ENCODE assay signal across 16 cellular contexts in genomic region chr2:1518501-1518821, GRCh38.
DNase-seq lines count a peak whose midpoint lies in the region; ATAC-seq and TF ChIP-seq lines count a peak whose summit lies in the region.
"Had no signal": no experiment of that assay in that cellular context is flagged by ENCODE, and none has a peak within 500 bp of the region (broad histone marks: within the 10 kb centered on the region; RNA-seq: fewer than 3 reads in every experiment).

No MANE protein-coding gene starts in this region.

- no peak overlapping the region for H3K4me3 Mint-ChIP-seq in activated CD4-positive, alpha-beta T cell treated with anti-CD3 and anti-CD28 coated beads, Interleukin-2, amount 10 ng/mL, durations not matched to agents 24 days and 14 days
- H3K4me3 Mint-ChIP-seq: activated B cell treated with CpG ODN at 0.5 μM for 24 hours, brain, neural crest cell had no signal

- H3K4me1 Mint-ChIP-seq in activated CD4-positive, alpha-beta T cell treated with anti-CD3 and anti-CD28 coated beads, Interleukin-2, amount 10 ng/mL, durations not matched to agents 24 days and 14 days, result peaks cover 22% of the 10 kb centered on the region
- H3K4me1 Mint-ChIP-seq: brain, neural crest cell had no signal

- no peak for DNase-seq in activated CD4-positive, alpha-beta T cell treated with anti-CD3 and anti-CD28 coated beads, Interleukin-2, amount 10 ng/mL, durations not matched to agents 24 days and 14 days
- no peak for DNase-seq in activated CD4-positive, alpha-beta T cell treated with anti-CD3 and anti-CD28 coated beads, Interleukin-2, amount 50 U/mL, for 48 hours
- peak; percentile 48 for DNase-seq in RPMI8226
- DNase-seq in choroid plexus epithelial cell (ENCODE audit: low read depth), result peak; percentile 11
- DNase-seq in GM19238 (ENCODE audit: insufficient read length, low spot score), result no peak
- no peak for DNase-seq in activated effector memory CD4-positive, alpha-beta T cell treated with anti-CD3 and anti-CD28 coated beads, Interleukin-2, amount 50 U/mL, for 16 hours
- DNase-seq: activated B cell treated with CpG ODN at 0.5 μM for 24 hours; dermis blood vessel endothelial cell; NCI-H1417; stimulated activated CD4-positive, alpha-beta T cell treated with anti-CD3 and anti-CD28 coated beads, Interleukin-15, amount 100 ng/mL, for 24 hours had no signal

- 0 out of 22 replicates have a peak overlapping the region, but pooled peaks of 1 of the 11 experiments have one; percentile 3 for H3K9ac ChIP-seq in BLaER1 treated with 17β-estradiol and CSF1 and Interleukin-3, amounts not matched to agents 10 nM and 100 nM

- no peaks in the 10 kb centered on the region for H3K27me3 Mint-ChIP-seq in activated CD4-positive, alpha-beta T cell treated with anti-CD3 and anti-CD28 coated beads, Interleukin-2, amount 10 ng/mL, durations not matched to agents 24 days and 14 days
- H3K27me3 Mint-ChIP-seq: activated B cell treated with CpG ODN at 0.5 μM for 24 hours had no signal

- no peak for ATAC-seq in GM19035 (IDR thresholded peaks at IDR 0.05; ENCODE audit: unreplicated experiment)

- no peaks in the 10 kb centered on the region for H3K9me3 Mint-ChIP-seq in activated CD4-positive, alpha-beta T cell treated with anti-CD3 and anti-CD28 coated beads, Interleukin-2, amount 10 ng/mL, durations not matched to agents 24 days and 14 days
- H3K9me3 Mint-ChIP-seq: activated B cell treated with CpG ODN at 0.5 μM for 24 hours, brain, neural crest cell had no signal

- H3K4me1 ChIP-seq in BLaER1 treated with 17β-estradiol and CSF1 and Interleukin-3, amounts not matched to agents 10 nM and 100 nM, result peaks cover 14 to 88% (median 62%) of the 10 kb centered on the region in 10 experiments
- H3K4me1 ChIP-seq: vagina had no signal

- peak overlapping the region; percentile 2 for H3K27ac Mint-ChIP-seq in activated CD4-positive, alpha-beta T cell treated with anti-CD3 and anti-CD28 coated beads, Interleukin-2, amount 10 ng/mL, durations not matched to agents 24 days and 14 days
- H3K27ac Mint-ChIP-seq: activated B cell treated with CpG ODN at 0.5 μM for 24 hours, brain had no signal

- H3K27ac ChIP-seq in BLaER1 treated with 17β-estradiol and CSF1 and Interleukin-3, amounts not matched to agents 10 nM and 100 nM, result peak overlapping the region in 5 of 11 experiments; percentile 13 to 45 (median 30); a peak in 7 of 22 replicates
- H3K27ac ChIP-seq: esophagus muscularis mucosa, vagina had no signal

- H3K27me3 ChIP-seq in BLaER1 treated with 17β-estradiol and CSF1 and Interleukin-3, amounts not matched to agents 10 nM and 100 nM, result peaks cover 0 to 8% (median 0%) of the 10 kb centered on the region in 11 experiments; a peak in 1 of 22 replicates
- H3K27me3 ChIP-seq: vagina had no signal

- H3K4me2 ChIP-seq in BLaER1 treated with 17β-estradiol and CSF1 and Interleukin-3, amounts not matched to agents 10 nM and 100 nM, result peak overlapping the region; percentile 46 to 85 (median 70)

- no peaks in the 10 kb centered on the region for H3K9me3 ChIP-seq in BLaER1 treated with 17β-estradiol and CSF1 and Interleukin-3, amounts not matched to agents 10 nM and 100 nM (replicated peaks in 1 of 11)
- H3K9me3 ChIP-seq: esophagus muscularis mucosa, vagina had no signal

- no peaks in the 10 kb centered on the region for H3K36me3 ChIP-seq in BLaER1 treated with 17β-estradiol and CSF1 and Interleukin-3, amounts not matched to agents 10 nM and 100 nM
- H3K36me3 ChIP-seq: vagina had no signal

- no peaks in the 10 kb centered on the region; a peak in 1 of 22 replicates for H4K20me1 ChIP-seq in BLaER1 treated with 17β-estradiol and CSF1 and Interleukin-3, amounts not matched to agents 10 nM and 100 nM

- TF ChIP-seq CTCF in choroid plexus epithelial cell (conservative IDR thresholded peaks at IDR 0.05; ENCODE audit: low read depth, low read length), result no peak

- intact Hi-C loops in activated CD4-positive, alpha-beta T cell treated with anti-CD3 and anti-CD28 coated beads, Interleukin-2, amount 10 ng/mL, durations not matched to agents 24 days and 14 days (cut with micrococcal nuclease), result no loop called here

- no peaks in the 10 kb centered on the region for H3K36me3 Mint-ChIP-seq in activated CD4-positive, alpha-beta T cell treated with anti-CD3 and anti-CD28 coated beads, Interleukin-2, amount 10 ng/mL, durations not matched to agents 24 days and 14 days (ENCODE audit: low read depth)
- H3K36me3 Mint-ChIP-seq: brain had no signal

- H3K4me3 ChIP-seq in BLaER1 treated with 17β-estradiol and CSF1 and Interleukin-3, amounts not matched to agents 10 nM and 100 nM, result no peak overlapping the region
- no peak overlapping the region for H3K4me3 ChIP-seq in choroid plexus epithelial cell (ENCODE audit: low read depth, low read length)
- H3K4me3 ChIP-seq: esophagus muscularis mucosa, vagina had no signal

Comparison
In these comparisons a context has a peak if more than half of its experiments do, and no peak if none do; other contexts are left out.
1. DNase-seq: peak in RPMI8226 (single experiment) and choroid plexus epithelial cell (single experiment); none in activated CD4-positive, alpha-beta T cell treated with anti-CD3 and anti-CD28 coated beads, Interleukin-2, amount 10 ng/mL, durations not matched to agents 24 days and 14 days (single experiment), activated CD4-positive, alpha-beta T cell treated with anti-CD3 and anti-CD28 coated beads, Interleukin-2, amount 50 U/mL, for 48 hours (0 of 2), GM19238 (single experiment) and activated effector memory CD4-positive, alpha-beta T cell treated with anti-CD3 and anti-CD28 coated beads, Interleukin-2, amount 50 U/mL, for 16 hours (single experiment).